Comparison of ENCODE assay signal across 27 cellular contexts in the genomic region with DNA sequence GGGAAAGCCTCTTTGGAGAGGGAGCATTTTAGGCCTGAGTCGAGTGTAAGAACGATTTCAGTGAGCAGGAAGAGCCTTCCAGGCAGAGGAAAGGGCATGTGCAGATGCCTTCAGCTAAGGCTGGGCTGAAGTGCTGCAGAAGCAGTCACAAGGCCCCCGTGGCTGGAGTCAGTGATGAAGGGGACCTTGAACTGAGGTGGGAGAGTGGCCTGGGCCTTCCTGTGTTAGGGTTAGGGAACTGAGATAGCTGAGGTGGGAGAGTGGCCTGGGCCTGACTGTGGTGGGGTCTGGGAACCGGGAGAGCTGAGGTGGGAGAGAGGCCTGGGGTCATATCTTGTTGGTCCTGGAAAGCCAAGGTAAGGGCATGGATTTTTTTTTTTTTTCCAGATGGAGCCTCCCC.
"Had no signal": no experiment of that assay in that cellular context is flagged by ENCODE, and none has a peak within 500 bp of the region (broad histone marks: within the 10 kb centered on the region; RNA-seq: fewer than 3 reads in every experiment).

No MANE protein-coding gene starts in this region.

- H2AFZ ChIP-seq: hepatocyte, parathyroid adenoma had no signal

- DNase-seq: heart right ventricle; kidney glomerular epithelial cell; left cardiac atrium; lower lobe of right lung; mammary epithelial cell; mesenchymal stem cell; naive thymus-derived CD8-positive, alpha-beta T cell; nucleus accumbens; psoas muscle; right lobe of liver; stimulated activated CD4-positive, alpha-beta T cell treated with anti-CD3 and anti-CD28 coated beads, Interleukin-1b, Interleukin-23, amount 100 ng/mL, for 48 hours; stimulated activated CD4-positive, alpha-beta T cell treated with anti-CD3 and anti-CD28 coated beads, Interleukin-2, amount 100 ng/mL, for 48 hours; stimulated activated CD4-positive, alpha-beta T cell treated with anti-CD3 and anti-CD28 coated beads, Interleukin-4, amount 100 ng/mL, for 4 hours; stimulated activated CD8-positive, alpha-beta memory T cell treated with anti-CD3 and anti-CD28 coated beads, Interleukin-4, amount 100 ng/mL, for 48 hours; stimulated activated naive CD4-positive, alpha-beta T cell treated with Interleukin-2 at 50 U/mL for 16 hours; stimulated activated naive CD8-positive, alpha-beta T cell treated with anti-CD3 and anti-CD28 coated beads, Interleukin-15, amount 100 ng/mL, for 72 hours; substantia nigra; thyroid gland; transverse colon; upper lobe of left lung had no signal

- H3K4me3 ChIP-seq: heart right ventricle, hepatocyte, lower lobe of right lung, psoas muscle, right lobe of liver, smooth muscle cell, thyroid gland, transverse colon, upper lobe of left lung had no signal

- H3K27ac ChIP-seq: heart right ventricle, hepatocyte, lower lobe of right lung, parathyroid adenoma, psoas muscle, right lobe of liver, thyroid gland, transverse colon, upper lobe of left lung had no signal

- H3K36me3 Mint-ChIP-seq: naive thymus-derived CD8-positive, alpha-beta T cell; stimulated activated memory B cell treated with anti-CD40 and anti-IgM and Interleukin-4, amounts not matched to agents 10 μg/mL and 1 μg/mL and 100 μg/mL, for 72 hours had no signal

- H3K9me3 ChIP-seq: heart right ventricle, lower lobe of right lung, psoas muscle, right lobe of liver, thyroid gland, transverse colon, upper lobe of left lung had no signal

- H3K9me3 Mint-ChIP-seq: naive thymus-derived CD8-positive, alpha-beta T cell; nephron; stimulated activated memory B cell treated with anti-CD40 and anti-IgM and Interleukin-4, amounts not matched to agents 10 μg/mL and 1 μg/mL and 100 μg/mL, for 72 hours; stimulated activated naive CD8-positive, alpha-beta T cell treated with anti-CD3 and anti-CD28 coated beads, Interleukin-15, amount 100 ng/mL, for 72 hours had no signal

- FAIRE-seq: keratinocyte had no signal

- H3K4me1 Mint-ChIP-seq: nephron had no signal

- ATAC-seq: heart right ventricle; left cardiac atrium; left lobe of liver; lower lobe of right lung; naive thymus-derived CD8-positive, alpha-beta T cell; psoas muscle; right lobe of liver; stimulated activated memory B cell treated with anti-CD40 and anti-IgM and Interleukin-4, amounts not matched to agents 10 μg/mL and 1 μg/mL and 100 μg/mL, for 72 hours; stimulated activated naive CD8-positive, alpha-beta T cell treated with anti-CD3 and anti-CD28 coated beads, Interleukin-15, amount 100 ng/mL, for 72 hours had no signal

- H3K4me2 ChIP-seq: hepatocyte, smooth muscle cell had no signal

- H3K4me3 Mint-ChIP-seq: naive thymus-derived CD8-positive, alpha-beta T cell; nephron; stimulated activated memory B cell treated with anti-CD40 and anti-IgM and Interleukin-4, amounts not matched to agents 10 μg/mL and 1 μg/mL and 100 μg/mL, for 72 hours; stimulated activated naive CD8-positive, alpha-beta T cell treated with anti-CD3 and anti-CD28 coated beads, Interleukin-15, amount 100 ng/mL, for 72 hours had no signal

- H3K36me3 ChIP-seq: heart right ventricle, lower lobe of right lung, right lobe of liver, thyroid gland, transverse colon, upper lobe of left lung had no signal

- H3K27ac Mint-ChIP-seq: nephron; stimulated activated memory B cell treated with anti-CD40 and anti-IgM and Interleukin-4, amounts not matched to agents 10 μg/mL and 1 μg/mL and 100 μg/mL, for 72 hours had no signal

- H3K4me1 ChIP-seq: lower lobe of right lung, parathyroid adenoma, psoas muscle, right lobe of liver, thyroid gland, transverse colon, upper lobe of left lung had no signal

- H3K9ac ChIP-seq: parathyroid adenoma had no signal

- H3K79me2 ChIP-seq: hepatocyte, parathyroid adenoma had no signal

- H3K27me3 ChIP-seq: hepatocyte, right lobe of liver, thyroid gland, transverse colon, upper lobe of left lung had no signal
